16 cellular contexts compared by ENCODE assay signal in the genomic region with DNA sequence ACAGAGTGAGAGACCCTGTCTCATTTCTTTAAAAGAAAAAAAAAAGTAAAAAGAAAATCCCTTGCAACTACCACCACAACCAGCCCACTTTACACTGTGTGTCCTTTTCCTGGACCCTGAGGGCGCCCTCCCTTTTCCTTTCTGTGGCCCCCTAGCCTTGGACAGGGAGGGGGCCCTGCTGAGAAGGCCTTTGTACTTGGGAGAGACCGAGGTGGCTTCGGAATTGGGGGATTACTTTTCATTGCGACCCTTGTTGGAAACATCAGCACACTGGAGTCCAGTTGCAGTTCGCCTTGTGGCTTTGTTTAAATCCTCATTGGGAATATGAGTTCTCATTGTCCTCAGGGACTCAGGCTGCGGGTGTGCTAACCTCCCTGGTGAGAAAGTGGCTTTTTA. TPM values are rescaled to one million over a fixed set of nuclear protein-coding genes. Genes with fewer than 3 reads are reported as not detected.
DNase-seq lines count a peak whose midpoint lies in the region; ATAC-seq and TF ChIP-seq lines count a peak whose summit lies in the region.
"Had no signal": no experiment of that assay in that cellular context is flagged by ENCODE, and none has a peak within 500 bp of the region (broad histone marks: within the 10 kb centered on the region; RNA-seq: fewer than 3 reads in every experiment).

No MANE protein-coding gene starts in this region.

- H3K4me3 Mint-ChIP-seq in activated T-cell treated with anti-CD3 and anti-CD28 coated beads, Interleukin-2, amount 50 U/mL, for 24 hours = no peak overlapping the region
- no peak overlapping the region for H3K4me3 Mint-ChIP-seq in activated T-cell treated with anti-CD3 and anti-CD28 coated beads, Interleukin-2, amount 50 U/mL, for 72 hours
- H3K4me3 Mint-ChIP-seq in chondrocyte (ENCODE audit: unreplicated experiment) (no peak overlapping the region), neural crest cell (peak overlapping the region; percentile 43)
- H3K4me3 Mint-ChIP-seq: activated B cell treated with CpG ODN at 0.5 μM for 24 hours; CD8-positive, alpha-beta T cell; natural killer cell had no signal

- no peaks in the 10 kb centered on the region for H3K9me3 Mint-ChIP-seq in activated T-cell treated with anti-CD3 and anti-CD28 coated beads, Interleukin-2, amount 50 U/mL, for 24 hours
- H3K9me3 Mint-ChIP-seq in activated T-cell treated with anti-CD3 and anti-CD28 coated beads, Interleukin-2, amount 50 U/mL, for 72 hours = no peaks in the 10 kb centered on the region
- H3K9me3 Mint-ChIP-seq in chondrocyte (ENCODE audit: low read depth) (no peaks in the 10 kb centered on the region), neural crest cell (no peaks in the 10 kb centered on the region)
- H3K9me3 Mint-ChIP-seq: activated B cell treated with CpG ODN at 0.5 μM for 24 hours; CD8-positive, alpha-beta T cell; natural killer cell had no signal

- ATAC-seq in activated T-cell treated with anti-CD3 and anti-CD28 coated beads, Interleukin-2, amount 50 U/mL, for 72 hours (replicated peaks in 1 of 2) = no peak
- ATAC-seq in GM21390 (IDR thresholded peaks at IDR 0.05; ENCODE audit: unreplicated experiment) = no peak
- ATAC-seq in HG03432 (IDR thresholded peaks at IDR 0.05; ENCODE audit: unreplicated experiment) = no peak
- ATAC-seq: CD8-positive, alpha-beta T cell; gastroesophageal sphincter; lower lobe of right lung; natural killer cell had no signal

- peak; percentile 17 for DNase-seq in activated T-cell treated with anti-CD3 and anti-CD28 coated beads, Interleukin-2, amount 50 U/mL, for 24 hours
- DNase-seq in activated T-cell treated with anti-CD3 and anti-CD28 coated beads, Interleukin-2, amount 50 U/mL, for 72 hours = no peak
- peak; percentile 5 for DNase-seq in chondrocyte (ENCODE audit: low spot score)
- DNase-seq in neural crest cell (ENCODE audit: low read depth, low spot score) = no peak
- peak; percentile 25 for DNase-seq in ureter (ENCODE audit: low spot score)
- DNase-seq in stimulated activated CD4-positive, alpha-beta T cell treated with anti-CD3 and anti-CD28 coated beads, Interleukin-4, amount 100 ng/mL, for 24 hours = no peak
- DNase-seq: activated B cell treated with CpG ODN at 0.5 μM for 24 hours; activated naive CD4-positive, alpha-beta T cell; CD8-positive, alpha-beta T cell; natural killer cell; stimulated activated CD4-positive, alpha-beta T cell treated with anti-CD3 and anti-CD28 coated beads, Interleukin-4, amount 100 ng/mL, for 1 hour; thyroid gland had no signal

- H3K27ac Mint-ChIP-seq in activated T-cell treated with anti-CD3 and anti-CD28 coated beads, Interleukin-2, amount 50 U/mL, for 24 hours = no peak overlapping the region
- H3K27ac Mint-ChIP-seq in activated T-cell treated with anti-CD3 and anti-CD28 coated beads, Interleukin-2, amount 50 U/mL, for 72 hours = no peak overlapping the region
- H3K27ac Mint-ChIP-seq in chondrocyte (ENCODE audit: unreplicated experiment) (peak overlapping the region; percentile 63), neural crest cell (ENCODE audit: unreplicated experiment) (peak overlapping the region; percentile 94)
- H3K27ac Mint-ChIP-seq: activated B cell treated with CpG ODN at 0.5 μM for 24 hours; CD8-positive, alpha-beta T cell; natural killer cell had no signal

- H3K36me3 Mint-ChIP-seq in activated T-cell treated with anti-CD3 and anti-CD28 coated beads, Interleukin-2, amount 50 U/mL, for 24 hours (ENCODE audit: low read depth) = peaks cover 15% of the 10 kb centered on the region
- no peaks in the 10 kb centered on the region for H3K36me3 Mint-ChIP-seq in activated T-cell treated with anti-CD3 and anti-CD28 coated beads, Interleukin-2, amount 50 U/mL, for 72 hours (ENCODE audit: insufficient read depth in 2 of 2)
- peaks cover 4% of the 10 kb centered on the region for H3K36me3 Mint-ChIP-seq in chondrocyte (ENCODE audit: low read depth)
- H3K36me3 Mint-ChIP-seq in neural crest cell (ENCODE audit: low read depth) = peaks cover 2% of the 10 kb centered on the region
- H3K36me3 Mint-ChIP-seq: natural killer cell had no signal

- H3K4me1 Mint-ChIP-seq in activated T-cell treated with anti-CD3 and anti-CD28 coated beads, Interleukin-2, amount 50 U/mL, for 24 hours (ENCODE audit: low read depth) = no peaks in the 10 kb centered on the region
- peaks cover 4% of the 10 kb centered on the region for H3K4me1 Mint-ChIP-seq in activated T-cell treated with anti-CD3 and anti-CD28 coated beads, Interleukin-2, amount 50 U/mL, for 72 hours (ENCODE audit: low read depth)
- H3K4me1 Mint-ChIP-seq in chondrocyte (ENCODE audit: low read depth) (peaks cover 17% of the 10 kb centered on the region), neural crest cell (peaks cover 23% of the 10 kb centered on the region)

- TF ChIP-seq CTCF in chondrocyte (IDR thresholded peaks at IDR 0.05) (no peak), neural crest cell (conservative IDR thresholded peaks at IDR 0.05) (no peak)

- no peaks in the 10 kb centered on the region for H3K27me3 Mint-ChIP-seq in activated T-cell treated with anti-CD3 and anti-CD28 coated beads, Interleukin-2, amount 50 U/mL, for 24 hours
- H3K27me3 Mint-ChIP-seq in activated T-cell treated with anti-CD3 and anti-CD28 coated beads, Interleukin-2, amount 50 U/mL, for 72 hours (ENCODE audit: low read depth) = no peaks in the 10 kb centered on the region
- H3K27me3 Mint-ChIP-seq in chondrocyte (ENCODE audit: low read depth) (no peaks in the 10 kb centered on the region), neural crest cell (ENCODE audit: low read depth) (no peaks in the 10 kb centered on the region)
- H3K27me3 Mint-ChIP-seq: activated B cell treated with CpG ODN at 0.5 μM for 24 hours had no signal

RNA-seq across cellular contexts. Expression of gene DNASE1, which starts 9.4 kb away (rescaled TPM):
- 10 to 100 TPM; 19.4 to 21.3 TPM for total RNA-seq in activated T-cell treated with anti-CD3 and anti-CD28 coated beads, Interleukin-2, amount 50 U/mL, for 72 hours
- total RNA-seq in chondrocyte = 10.3 to 17.8 TPM (median 12.2 TPM) in 3 replicates
- total RNA-seq in neural crest cell = 23.6 and 26.0 TPM in 2 replicates
- total RNA-seq in ureter = 18.0 TPM

RNA-seq across cellular contexts. Expression of gene SLX4, which starts 33.7 kb away (rescaled TPM):
- 10 to 100 TPM; 12.6 to 15.7 TPM for total RNA-seq in activated T-cell treated with anti-CD3 and anti-CD28 coated beads, Interleukin-2, amount 50 U/mL, for 72 hours
- total RNA-seq in chondrocyte = 9.3 to 11.8 TPM (median 9.9 TPM) in 3 replicates
- total RNA-seq in neural crest cell = 17.2 and 17.7 TPM in 2 replicates
- 5.8 TPM for total RNA-seq in ureter

Comparison
In these comparisons a context has a peak if more than half of its experiments do, and no peak if none do; other contexts are left out.
1. DNase-seq: peak in activated T-cell treated with anti-CD3 and anti-CD28 coated beads, Interleukin-2, amount 50 U/mL, for 24 hours (single experiment), chondrocyte (single experiment) and ureter (single experiment); none in activated T-cell treated with anti-CD3 and anti-CD28 coated beads, Interleukin-2, amount 50 U/mL, for 72 hours (0 of 2), neural crest cell (single experiment) and stimulated activated CD4-positive, alpha-beta T cell treated with anti-CD3 and anti-CD28 coated beads, Interleukin-4, amount 100 ng/mL, for 24 hours (single experiment).
2. H3K27ac Mint-ChIP-seq: peak in chondrocyte (single experiment) and neural crest cell (single experiment); none in activated T-cell treated with anti-CD3 and anti-CD28 coated beads, Interleukin-2, amount 50 U/mL, for 24 hours (single experiment) and activated T-cell treated with anti-CD3 and anti-CD28 coated beads, Interleukin-2, amount 50 U/mL, for 72 hours (single experiment).